In genomic region chr1:50251592-50252165, GRCh38 we compare ENCODE assay signal across 8 cellular contexts.
DNase-seq lines count a peak whose midpoint lies in the region; ATAC-seq, FAIRE-seq and TF ChIP-seq lines count a peak whose summit lies in the region.

No MANE protein-coding gene starts in this region.

- H3K27me3 ChIP-seq in H1 (replicated peaks in 1 of 4; ENCODE audit: control insufficient read depth in 3 of 4, extremely low read depth in 1 of 4, insufficient read depth in 3 of 4, low read length in 3 of 4), result no peaks in the 10 kb centered on the region

- POLR2A ChIA-PET in H1 (lab: Charles Lee; ENCODE audit: partially characterized antibody), result no interaction called here

- no peak overlapping the region for H3K23ac ChIP-seq in H1 (ENCODE audit: insufficient read length)

- no peak overlapping the region for H2BK12ac ChIP-seq in H1 (ENCODE audit: low read depth, low read length)

- no peak overlapping the region for H2AFZ ChIP-seq in H1 (ENCODE audit: low read length)

- H3K4ac ChIP-seq in H1 (replicated peaks; ENCODE audit: insufficient read length, low read depth, low read length), result no peak overlapping the region

- no peak for TF ChIP-seq RAD21 in H1 (IDR thresholded peaks at IDR 0.05 in 1 of 2, conservative IDR thresholded peaks at IDR 0.05 in 1 of 2; ENCODE audit: low read depth in 2 of 2, low read length in 2 of 2)

- TF ChIP-seq POLR2A in H1 (IDR thresholded peaks at IDR 0.05; ENCODE audit: control extremely low read depth in 1 of 2, low read depth in 2 of 2, low read length in 2 of 2), result no peak

- H3K18ac ChIP-seq in H1 (ENCODE audit: extremely low read depth, low read length), result no peak overlapping the region

- H3K9me3 ChIP-seq in H1 (ENCODE audit: insufficient read depth in 2 of 2, low read depth in 1 of 2, low read length in 1 of 2), result no peaks in the 10 kb centered on the region

- no peak overlapping the region for H3K4me3 ChIP-seq in H1 (ENCODE audit: extremely low read depth in 1 of 4, insufficient read depth in 2 of 4, low read depth in 3 of 4, low read length in 4 of 4)

- no peak overlapping the region for H4K8ac ChIP-seq in H1 (ENCODE audit: extremely low read depth, insufficient read depth, low read length)

- H2AK5ac ChIP-seq in H1 (ENCODE audit: low read depth, low read length), result no peak overlapping the region

- no peak overlapping the region for H2BK120ac ChIP-seq in H1 (replicated peaks; ENCODE audit: low read depth, low read length)

- no peaks in the 10 kb centered on the region for H4K20me1 ChIP-seq in H1 (replicated peaks in 1 of 2; ENCODE audit: control insufficient read depth in 1 of 2, insufficient read depth in 2 of 2, low read length in 2 of 2)

- peak; percentile 68 for ATAC-seq in GM21737 (IDR thresholded peaks at IDR 0.05; ENCODE audit: unreplicated experiment)

- H3K79me1 ChIP-seq in H1 (ENCODE audit: low read depth, low read length), result no peaks in the 10 kb centered on the region

- no peak overlapping the region for H3K27ac ChIP-seq in H1 (ENCODE audit: low read depth, low read length)

- no peak overlapping the region for H2BK5ac ChIP-seq in H1 (ENCODE audit: low read depth, low read length)

- no peaks in the 10 kb centered on the region for H3K23me2 ChIP-seq in H1 (ENCODE audit: low read depth, low read length)

- H4K5ac ChIP-seq in H1 (ENCODE audit: insufficient read length, low read depth, low read length), result no peak overlapping the region

- peaks cover 0 to 4% (median 2%) of the 10 kb centered on the region in 4 experiments; a peak in 3 of 7 replicates for H3K4me1 ChIP-seq in H1 (replicated peaks in 1 of 4; ENCODE audit: control insufficient read depth in 3 of 4, insufficient read depth in 4 of 4, low read length in 3 of 4)

- H2BK20ac ChIP-seq in H1 (ENCODE audit: low read length), result no peak overlapping the region

- H3K79me2 ChIP-seq in H1 (ENCODE audit: control insufficient read depth in 1 of 2, insufficient read depth in 2 of 2, low read length in 2 of 2), result no peaks in the 10 kb centered on the region

- DNase-seq in GM10266 (ENCODE audit: extremely low spot score) (peak; percentile 27), NCI-H1092 (lab: John Stamatoyannopoulos, UW) (peak; percentile 74), H1 (ENCODE audit: low read depth in 1 of 2, low spot score in 2 of 2) (peak in 1 of 2 experiments; percentile 78), AG08396 (ENCODE audit: low spot score) (no peak), NCI-H446 (lab: John Stamatoyannopoulos, UW) (no peak), T-helper 9 cell (no peak)
- DNase-seq in activated naive CD4-positive, alpha-beta T cell treated with anti-CD3 and anti-CD28 coated beads, Interleukin-2, amount 50 U/mL, for 16 hours, result no peak

- H4K91ac ChIP-seq in H1 (replicated peaks; ENCODE audit: insufficient read length, low read length), result no peak overlapping the region

- TF ChIP-seq CTCF in GM10266 (IDR thresholded peaks at IDR 0.05; ENCODE audit: control insufficient read depth, insufficient read depth, low read depth, missing control alignments) (no peak), H1 (IDR thresholded peaks at IDR 0.05; ENCODE audit: control extremely low read depth in 1 of 3, insufficient read depth in 1 of 3, low read depth in 1 of 3, low read length in 3 of 3) (no peak)

- H3K9ac ChIP-seq in H1 (replicated peaks in 1 of 4; ENCODE audit: extremely low read depth in 1 of 4, low read depth in 3 of 4, low read length in 3 of 4), result no peak overlapping the region

- no peak overlapping the region for H2BK15ac ChIP-seq in H1 (ENCODE audit: low read length)

- TF ChIP-seq EP300 in H1 (IDR thresholded peaks at IDR 0.05; ENCODE audit: borderline replicate concordance in 1 of 2, low read depth in 2 of 2, low read length in 2 of 2), result no peak

- no peak overlapping the region for H3K56ac ChIP-seq in H1 (replicated peaks; ENCODE audit: insufficient read length, low read depth, low read length)

- FAIRE-seq in H1 (lab: Jason Lieb, UNC), result no peak

- H3K14ac ChIP-seq in H1 (ENCODE audit: insufficient read length), result no peak overlapping the region

- no peaks in the 10 kb centered on the region for H3K36me3 ChIP-seq in H1 (ENCODE audit: control insufficient read depth in 2 of 4, insufficient read depth in 4 of 4, low read length in 3 of 4)

- WGBS in H1 (ENCODE audit: extremely low coverage in 1 of 2, insufficient coverage in 1 of 2, insufficient read length in 1 of 2, insufficient replicate concordance in 2 of 2, low coverage in 1 of 2, low lambda C conversion rate in 2 of 2, missing lambda C conversion rate in 1 of 2), 2 experiments, result 18% methylated on average over 12 of the region's 13 CpGs; no CpG with 5 or more reads in 1 of the 2 experiments

- peak overlapping the region; percentile 17 to 45; a peak in 3 of 4 replicates for H3K4me2 ChIP-seq in H1 (ENCODE audit: insufficient read depth in 1 of 2, low read depth in 2 of 2, low read length in 2 of 2)

- CTCF ChIA-PET in H1 (lab: Charles Lee; ENCODE audit: partially characterized antibody), result interaction anchor here (1.5 to 1.7 kb wide), 2 partner anchors 22 to 80 kb away, joined by 3 to 7 read pairs; no protein-coding TSS in a partner anchor

TF ChIP-seq in H1, 55 proteins besides CTCF, POLR2A, EP300 and RAD21:
- TF ChIP-seq NANOG (IDR thresholded peaks at IDR 0.05; ENCODE audit: insufficient read depth, low read depth, low read length, poor library complexity, severe bottlenecking), result peak; percentile 58
- TF ChIP-seq SIRT6 (IDR thresholded peaks at IDR 0.05; ENCODE audit: low read length), result no peak
TF ChIP-seq in H1: peak in this region for 1.

Comparison
In these comparisons a context has a peak if more than half of its experiments do, and no peak if none do; other contexts are left out.
1. DNase-seq: peak in GM10266 (single experiment) and NCI-H1092 (single experiment); none in AG08396 (single experiment), NCI-H446 (0 of 2), activated naive CD4-positive, alpha-beta T cell treated with anti-CD3 and anti-CD28 coated beads, Interleukin-2, amount 50 U/mL, for 16 hours (single experiment) and T-helper 9 cell (single experiment).